In the genomic region with DNA sequence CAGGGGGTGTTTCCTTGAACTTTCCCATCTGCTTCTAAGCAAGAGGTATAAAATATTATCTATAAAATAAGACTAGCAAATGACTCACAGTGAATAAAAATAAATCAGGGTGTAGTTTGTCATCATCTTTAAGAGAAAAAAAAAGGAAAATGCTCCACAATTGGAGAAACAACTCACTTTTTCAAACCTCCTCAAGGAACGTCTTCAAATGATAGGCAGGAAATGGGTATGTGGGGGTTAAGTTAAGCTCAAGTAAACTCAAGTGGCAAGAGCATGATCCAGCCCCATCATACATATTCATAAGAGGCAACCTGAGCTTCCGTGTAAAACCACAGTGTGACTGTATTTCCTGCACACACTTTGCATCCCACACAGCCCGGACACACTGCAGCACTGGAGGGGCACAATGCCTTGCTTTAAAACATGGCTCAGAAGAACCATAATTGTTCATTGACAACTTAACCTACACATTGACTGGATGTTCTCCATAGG, we compare ENCODE assay signal across 8 cellular contexts. TPM values are rescaled to one million over a fixed set of nuclear protein-coding genes. Genes with fewer than 3 reads are reported as not detected.
DNase-seq lines count a peak whose midpoint lies in the region; ATAC-seq and TF ChIP-seq lines count a peak whose summit lies in the region.

No MANE protein-coding gene starts in this region.

- H3K4me3 Mint-ChIP-seq in activated T-cell treated with anti-CD3 and anti-CD28 coated beads, Interleukin-2, amount 50 U/mL, for 4 hours = peak overlapping the region; percentile 93

- peaks cover 76% of the 10 kb centered on the region for H3K4me1 Mint-ChIP-seq in activated T-cell treated with anti-CD3 and anti-CD28 coated beads, Interleukin-2, amount 50 U/mL, for 4 hours (ENCODE audit: low read depth)

- H3K4me1 ChIP-seq in gastroesophageal sphincter (peaks cover 0 to 38% (median 0%) of the 10 kb centered on the region in 3 donors), skeletal muscle tissue (ENCODE audit: control insufficient read depth in 3 of 3, insufficient read depth in 3 of 3, low read length in 3 of 3) (peaks cover 17 to 33% (median 23%) of the 10 kb centered on the region in 3 donors)

- peak overlapping the region; percentile 27 to 82 (median 66) for H3K9ac ChIP-seq in skeletal muscle tissue (ENCODE audit: low read depth in 1 of 3, low read length in 3 of 3)

- no peaks in the 10 kb centered on the region for H3K9me3 ChIP-seq in gastroesophageal sphincter
- no peaks in the 10 kb centered on the region for H3K9me3 ChIP-seq in skeletal muscle tissue (ENCODE audit: control insufficient read depth in 3 of 3, low read length in 3 of 3)

- H3K27me3 ChIP-seq in gastroesophageal sphincter = no peaks in the 10 kb centered on the region
- H3K27me3 ChIP-seq in skeletal muscle tissue (ENCODE audit: control insufficient read depth in 3 of 3, insufficient read depth in 3 of 3, low read length in 3 of 3) = no peaks in the 10 kb centered on the region

- TF ChIP-seq CTCF in gastroesophageal sphincter (IDR thresholded peaks at IDR 0.05) = no peak

- peaks cover 1% of the 10 kb centered on the region for H3K36me3 Mint-ChIP-seq in activated T-cell treated with anti-CD3 and anti-CD28 coated beads, Interleukin-2, amount 50 U/mL, for 4 hours (ENCODE audit: insufficient read depth)

- peak overlapping the region in 3 of 4 donors; percentile 5 to 72 (median 67) for H3K27ac ChIP-seq in gastroesophageal sphincter
- peak overlapping the region; percentile 91 for H3K27ac ChIP-seq in skeletal muscle tissue (ENCODE audit: low read depth, low read length)

- H3K4me3 ChIP-seq in gastroesophageal sphincter = peak overlapping the region; percentile 27 to 44
- H3K4me3 ChIP-seq in skeletal muscle tissue (ENCODE audit: low read length in 3 of 3) = peak overlapping the region in 2 of 3 donors; percentile 63 to 78

- H3K36me3 ChIP-seq in gastroesophageal sphincter (no peaks in the 10 kb centered on the region), skeletal muscle tissue (ENCODE audit: control insufficient read depth in 3 of 3, insufficient read depth in 3 of 3, low read length in 3 of 3) (no peaks in the 10 kb centered on the region)

- H3K27me3 Mint-ChIP-seq in activated T-cell treated with anti-CD3 and anti-CD28 coated beads, Interleukin-2, amount 50 U/mL, for 4 hours (ENCODE audit: low read depth) = no peaks in the 10 kb centered on the region

- intact Hi-C loops in sciatic nerve (cut with DNase I) = no loop called here

- ATAC-seq in GM18511 (IDR thresholded peaks at IDR 0.05; ENCODE audit: unreplicated experiment) (peak; percentile 90), HG02759 (IDR thresholded peaks at IDR 0.05; ENCODE audit: unreplicated experiment) (peak; percentile 92), gastroesophageal sphincter (no peak), sciatic nerve (no peak)
- ATAC-seq in activated T-cell treated with anti-CD3 and anti-CD28 coated beads, Interleukin-2, amount 50 U/mL, for 4 hours = peak; percentile 86 to 89

- DNase-seq in NCI-H526 (lab: John Stamatoyannopoulos, UW) (peak; percentile 55 to 57), COLO668 (lab: John Stamatoyannopoulos, UW; ENCODE audit: unreplicated experiment) (no peak), sciatic nerve (ENCODE audit: low spot score) (no peak)
- peak; percentile 68 for DNase-seq in activated T-cell treated with anti-CD3 and anti-CD28 coated beads, Interleukin-2, amount 50 U/mL, for 4 hours

- 20 to 67% methylated on average over 2 to 3 of the region's 3 CpGs for WGBS in gastroesophageal sphincter (ENCODE audit: low coverage in 1 of 2), 2 donors

- TF ChIP-seq EP300 in gastroesophageal sphincter (IDR thresholded peaks at IDR 0.05) = no peak

- TF ChIP-seq POLR2A in gastroesophageal sphincter (IDR thresholded peaks at IDR 0.05) = no peak

- no peaks in the 10 kb centered on the region for H3K9me3 Mint-ChIP-seq in activated T-cell treated with anti-CD3 and anti-CD28 coated beads, Interleukin-2, amount 50 U/mL, for 4 hours

RNA-seq across cellular contexts. Expression of a gene that starts 58.5 kb away (rescaled TPM):
- total RNA-seq in activated T-cell treated with anti-CD3 and anti-CD28 coated beads, Interleukin-2, amount 50 U/mL, for 4 hours = 10 to 100 TPM; 23.1 to 27.9 (median 26.8) TPM
- total RNA-seq in gastroesophageal sphincter (10 to 100 TPM; 10.9 to 22.6 (median 16.7) TPM), skeletal muscle tissue (42.3 TPM), sciatic nerve (50.4 TPM)

Comparison
In these comparisons a context has a peak if more than half of its experiments do, and no peak if none do; other contexts are left out.
1. ATAC-seq: peak in GM18511 (single experiment), HG02759 (single experiment) and activated T-cell treated with anti-CD3 and anti-CD28 coated beads, Interleukin-2, amount 50 U/mL, for 4 hours (2 of 2); none in gastroesophageal sphincter (single experiment) and sciatic nerve (single experiment).
2. DNase-seq: peak in NCI-H526 (2 of 2) and activated T-cell treated with anti-CD3 and anti-CD28 coated beads, Interleukin-2, amount 50 U/mL, for 4 hours (single experiment); none in COLO668 (single experiment) and sciatic nerve (single experiment).